Comparison of ENCODE assay signal across 20 cellular contexts in the genomic region with DNA sequence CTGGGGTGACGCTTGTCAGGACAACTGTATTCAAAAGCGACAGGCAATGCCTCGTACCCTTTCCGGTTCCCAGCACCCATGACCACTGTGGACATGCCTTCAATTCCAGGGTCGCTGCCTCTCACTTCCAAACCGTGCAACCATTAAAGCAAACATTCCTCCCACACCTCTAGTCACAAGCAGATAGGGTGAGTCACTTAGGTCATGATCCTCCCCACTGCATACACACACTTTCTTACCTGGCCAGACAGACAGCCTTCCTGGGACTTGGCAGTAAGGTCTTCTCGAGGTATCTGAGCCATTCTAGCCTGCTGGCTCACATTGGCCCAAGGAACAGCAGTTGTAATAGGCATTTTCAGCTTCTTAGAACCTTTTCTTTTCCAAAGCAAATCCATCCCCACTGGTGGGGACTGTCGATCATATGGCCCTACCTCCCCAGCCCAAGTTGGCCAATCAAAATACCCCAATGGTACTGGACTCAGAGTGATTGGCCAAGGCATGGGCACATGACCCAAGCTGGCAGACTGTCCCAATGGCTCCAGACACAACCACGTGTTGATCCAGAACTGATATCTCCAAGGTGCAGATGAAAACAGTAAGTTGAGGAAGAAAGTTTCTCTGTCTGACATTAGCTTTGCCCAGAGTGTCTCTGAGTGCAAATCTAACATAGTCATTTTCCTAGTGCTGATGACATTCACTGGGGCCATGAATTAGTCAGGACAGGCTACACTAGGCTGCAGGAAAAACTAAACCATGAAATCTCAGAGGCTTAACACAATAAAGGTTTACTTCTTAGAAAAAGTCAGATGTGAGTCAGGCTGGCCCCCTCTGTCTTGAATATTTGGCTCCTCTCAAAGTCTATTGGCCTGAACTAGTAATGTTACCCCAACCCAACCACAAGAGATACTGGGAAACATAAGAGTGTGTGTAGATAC.
DNase-seq lines count a peak whose midpoint lies in the region; ATAC-seq, FAIRE-seq and TF ChIP-seq lines count a peak whose summit lies in the region.
"Had no signal": no experiment of that assay in that cellular context is flagged by ENCODE, and none has a peak within 500 bp of the region (broad histone marks: within the 10 kb centered on the region; RNA-seq: fewer than 3 reads in every experiment).

No MANE protein-coding gene starts in this region.

- no peak overlapping the region for H4K5ac ChIP-seq in IMR-90 (ENCODE audit: low read depth, low read length)

- H3K9me3 ChIP-seq in IMR-90 (ENCODE audit: control insufficient read depth, insufficient read depth, low read length) (no peaks in the 10 kb centered on the region), K562 (replicated peaks; ENCODE audit: control insufficient read depth, insufficient read depth, low read depth, low read length) (peaks cover 7% of the 10 kb centered on the region)
- H3K9me3 ChIP-seq: adrenal gland, MG63, SK-N-SH had no signal

- H2BK120ac ChIP-seq in IMR-90 (ENCODE audit: low read depth, low read length), result no peak overlapping the region

- H3K27ac Mint-ChIP-seq in activated T-cell treated with anti-CD3 and anti-CD28 coated beads, Interleukin-2, amount 50 U/mL, for 24 hours, result peak overlapping the region; percentile 77
- H3K27ac Mint-ChIP-seq in HFFc6, result no peak overlapping the region
- H3K27ac Mint-ChIP-seq: T-helper 2 cell treated with Interferon-gamma antibody and Interleukin-4, amounts not matched to agents 5 μg/mL and 100 μg/mL, for 36 hours had no signal

- ATAC-seq in IMR-90 (ENCODE audit: low read depth) (no peak), K562 (peak; percentile 71), HG03280 (IDR thresholded peaks at IDR 0.05; ENCODE audit: unreplicated experiment) (no peak), GM21367 (IDR thresholded peaks at IDR 0.05; ENCODE audit: unreplicated experiment) (no peak)

- TF ChIP-seq CTCF in IMR-90 (conservative IDR thresholded peaks at IDR 0.05; ENCODE audit: low read depth, low read length), result no peak
- no peak for TF ChIP-seq CTCF in K562 (IDR thresholded peaks at IDR 0.05 in 2 of 3, conservative IDR thresholded peaks at IDR 0.05 in 1 of 3; ENCODE audit: insufficient read depth in 2 of 3, low read depth in 1 of 3, low read length in 3 of 3)
- no peak for TF ChIP-seq CTCF in HFFc6 (IDR thresholded peaks at IDR 0.05)

- H3K4me3 ChIP-seq in IMR-90 (ENCODE audit: insufficient read depth, low read depth, low read length) (no peak overlapping the region), K562 (no peak overlapping the region)
- H3K4me3 ChIP-seq: adrenal gland, coronary artery, MG63 had no signal

- H4K8ac ChIP-seq in IMR-90 (ENCODE audit: low read depth in 2 of 2, low read length in 2 of 2), result no peak overlapping the region

- in situ Hi-C loops in IMR-90 (cut with MboI; ENCODE audit: low sequenced_read_pairs), result no loop called here
- in situ Hi-C loops in K562 (cut with MboI), result no loop called here

- POLR2A ChIA-PET in IMR-90 (lab: Charles Lee; ENCODE audit: unreplicated experiment), result no interaction called here
- POLR2A ChIA-PET in K562 (lab: Yijun Ruan, JAX), result interaction anchor here (1.5 kb wide), 1 partner anchor 12 kb away, joined by 9 read pairs; no protein-coding TSS in a partner anchor

- intact Hi-C loops in IMR-90 (cut with micrococcal nuclease), result no loop called here
- intact Hi-C loops in K562 (cut with micrococcal nuclease), result loop anchor here (10.0 kb wide), 1 partner anchor 69 kb away; no protein-coding TSS in a partner anchor

- H3K27me3 ChIP-seq in IMR-90 (ENCODE audit: control insufficient read depth, insufficient read depth, low read length) (no peaks in the 10 kb centered on the region), K562 (ENCODE audit: control insufficient read depth in 2 of 2, insufficient read depth in 2 of 2, low read length in 2 of 2) (no peaks in the 10 kb centered on the region)
- H3K27me3 ChIP-seq: adrenal gland, brain microvascular endothelial cell, MG63 had no signal

- no peak overlapping the region for H3K4me2 ChIP-seq in IMR-90 (ENCODE audit: low read depth, low read length)
- H3K4me2 ChIP-seq in K562 (ENCODE audit: insufficient read depth, low read length), result peak overlapping the region; percentile 20; the same call in 1 of the 2 replicates
- H3K4me2 ChIP-seq: SK-N-SH had no signal

- H3K27me3 Mint-ChIP-seq in activated T-cell treated with anti-CD3 and anti-CD28 coated beads, Interleukin-2, amount 50 U/mL, for 24 hours, result peaks cover 15% of the 10 kb centered on the region
- peaks cover 4% of the 10 kb centered on the region for H3K27me3 Mint-ChIP-seq in HFFc6 (ENCODE audit: insufficient read depth)

- H3K79me2 ChIP-seq in K562 (ENCODE audit: control insufficient read depth, insufficient read depth, low read length), result no peaks in the 10 kb centered on the region

- H3K36me3 ChIP-seq in IMR-90 (ENCODE audit: control insufficient read depth, insufficient read depth, low read length) (no peaks in the 10 kb centered on the region), K562 (ENCODE audit: control insufficient read depth, insufficient read depth, low read length) (no peaks in the 10 kb centered on the region)
- H3K36me3 ChIP-seq: adrenal gland, brain microvascular endothelial cell, MG63 had no signal

- H3K56ac ChIP-seq in IMR-90 (ENCODE audit: extremely low read depth, insufficient read depth, low read length), result no peak overlapping the region

- no peak overlapping the region for H3K9ac ChIP-seq in IMR-90 (ENCODE audit: low read depth, low read length)
- H3K9ac ChIP-seq in K562 (ENCODE audit: insufficient read depth in 1 of 2, low read depth in 2 of 2, low read length in 2 of 2), result no peak overlapping the region
- H3K9ac ChIP-seq: SK-N-SH had no signal

- no peak overlapping the region for H2BK5ac ChIP-seq in IMR-90 (ENCODE audit: low read depth, low read length, poor library complexity, severe bottlenecking)

- H3K9me3 Mint-ChIP-seq in activated T-cell treated with anti-CD3 and anti-CD28 coated beads, Interleukin-2, amount 50 U/mL, for 24 hours, result no peaks in the 10 kb centered on the region
- peaks cover 5% of the 10 kb centered on the region; the same call in 1 of the 2 replicates for H3K9me3 Mint-ChIP-seq in HFFc6
- H3K9me3 Mint-ChIP-seq: T-helper 2 cell treated with Interferon-gamma antibody and Interleukin-4, amounts not matched to agents 5 μg/mL and 100 μg/mL, for 36 hours had no signal

- no peaks in the 10 kb centered on the region for H3K79me1 ChIP-seq in IMR-90 (ENCODE audit: low read depth in 1 of 2, low read length in 2 of 2)

- no peak overlapping the region for H4K91ac ChIP-seq in IMR-90 (ENCODE audit: insufficient read depth, low read depth, low read length)

- peaks cover 13% of the 10 kb centered on the region for H3K4me1 Mint-ChIP-seq in activated T-cell treated with anti-CD3 and anti-CD28 coated beads, Interleukin-2, amount 50 U/mL, for 24 hours (ENCODE audit: low read depth)
- no peaks in the 10 kb centered on the region for H3K4me1 Mint-ChIP-seq in HFFc6 (ENCODE audit: low read depth)

- no peak overlapping the region for H3K18ac ChIP-seq in IMR-90 (ENCODE audit: low read depth, low read length)

- no peak overlapping the region for H3K14ac ChIP-seq in IMR-90 (replicated peaks; ENCODE audit: low read depth, low read length)

- TF ChIP-seq RAD21 in IMR-90 (IDR thresholded peaks at IDR 0.05; ENCODE audit: low read length) (no peak), K562 (CRISPR knock-in tag; conservative IDR thresholded peaks at IDR 0.05 in 1 of 2, IDR thresholded peaks at IDR 0.05 in 1 of 2) (no peak)

- H2AK5ac ChIP-seq in IMR-90 (ENCODE audit: low read depth, low read length), result no peak overlapping the region

- no peaks in the 10 kb centered on the region for H4K20me1 ChIP-seq in IMR-90 (ENCODE audit: insufficient read depth, low read length)
- H4K20me1 ChIP-seq in K562 (replicated peaks; ENCODE audit: control insufficient read depth, insufficient read depth, low read length), result no peaks in the 10 kb centered on the region

- dilution Hi-C loops in IMR-90 (cut with HindIII; ENCODE audit: low sequenced_read_pairs, unreplicated experiment), result no loop called here

- H2AK9ac ChIP-seq in IMR-90 (replicated peaks; ENCODE audit: low read depth, low read length, poor library complexity), result no peak overlapping the region

- CTCF ChIA-PET in IMR-90 (lab: Yijun Ruan, JAX) (no interaction called here), K562 (lab: Yijun Ruan, JAX; ENCODE audit: low intra/inter-chr PET ratio) (no interaction called here)

- peak overlapping the region; percentile 14 for H2AFZ ChIP-seq in IMR-90 (replicated peaks; ENCODE audit: low read length, poor library complexity)
- H2AFZ ChIP-seq in K562 (ENCODE audit: low read depth, low read length), result peak overlapping the region; percentile 70

- H3K23ac ChIP-seq in IMR-90 (ENCODE audit: low read depth, low read length), result no peak overlapping the region

- BruUV-seq in IMR-90 (replicated peaks; lab: Mats Ljungman, UMichigan) (no TSS peak), K562 (replicated peaks; lab: Mats Ljungman, UMichigan) (no TSS peak)

- H3K4me1 ChIP-seq in IMR-90 (ENCODE audit: control insufficient read depth, insufficient read depth, low read length) (no peaks in the 10 kb centered on the region), K562 (replicated peaks in 1 of 2; ENCODE audit: control insufficient read depth in 2 of 2, insufficient read depth in 2 of 2, low read length in 2 of 2) (peaks cover 36% of the 10 kb centered on the region in 2 experiments)
- H3K4me1 ChIP-seq: adrenal gland had no signal

- H3K27ac ChIP-seq in IMR-90 (ENCODE audit: insufficient read depth, low read length), result no peak overlapping the region
- peak overlapping the region; percentile 16; the same call in 2 of the 3 replicates for H3K27ac ChIP-seq in K562 (ENCODE audit: extremely low read depth, low read depth, low read length)
- H3K27ac ChIP-seq: brain microvascular endothelial cell, coronary artery had no signal

- peak; percentile 57; the same call in 1 of the 2 replicates for TF ChIP-seq EP300 in K562 (IDR thresholded peaks at IDR 0.05; ENCODE audit: low read length)

- no peak overlapping the region for H2BK15ac ChIP-seq in IMR-90 (ENCODE audit: low read depth, low read length)

- no peak overlapping the region for H3K4me3 Mint-ChIP-seq in activated T-cell treated with anti-CD3 and anti-CD28 coated beads, Interleukin-2, amount 50 U/mL, for 24 hours
- H3K4me3 Mint-ChIP-seq in HFFc6, result no peak overlapping the region
- H3K4me3 Mint-ChIP-seq: T-helper 2 cell treated with Interferon-gamma antibody and Interleukin-4, amounts not matched to agents 5 μg/mL and 100 μg/mL, for 36 hours had no signal

- no peaks in the 10 kb centered on the region for H3K36me3 Mint-ChIP-seq in activated T-cell treated with anti-CD3 and anti-CD28 coated beads, Interleukin-2, amount 50 U/mL, for 24 hours (ENCODE audit: low read depth)
- no peaks in the 10 kb centered on the region for H3K36me3 Mint-ChIP-seq in HFFc6 (ENCODE audit: low read depth)

- no peak overlapping the region for H2BK20ac ChIP-seq in IMR-90 (ENCODE audit: low read depth, low read length)

- H3K4ac ChIP-seq in IMR-90 (ENCODE audit: low read depth, low read length), result no peak overlapping the region

- H3K9me1 ChIP-seq in IMR-90 (ENCODE audit: insufficient read depth, low read length), result no peaks in the 10 kb centered on the region
- no peaks in the 10 kb centered on the region for H3K9me1 ChIP-seq in K562 (ENCODE audit: control insufficient read depth, insufficient read depth, low read length)

- WGBS in IMR-90 (ENCODE audit: extremely low coverage in 2 of 2, insufficient read length in 1 of 2), 2 experiments, result 60% methylated on average over 6 of the region's 9 CpGs; no CpG with 5 or more reads in 1 of the 2 experiments
- WGBS in K562 (ENCODE audit: insufficient coverage, low coverage, missing lambda C conversion rate), result 24% methylated on average over 9 of the region's 9 CpGs

- TF ChIP-seq POLR2A in IMR-90 (IDR thresholded peaks at IDR 0.05; ENCODE audit: low read depth, low read length), result no peak
- TF ChIP-seq POLR2A in K562 (conservative IDR thresholded peaks at IDR 0.05), result no peak

- peak; percentile 94 for FAIRE-seq in K562 (lab: Jason Lieb, UNC)
- FAIRE-seq: small intestine had no signal

- DNase-seq in activated T-cell treated with anti-CD3 and anti-CD28 coated beads, Interleukin-2, amount 50 U/mL, for 24 hours, result no peak
- no peak for DNase-seq in activated T-cell treated with anti-CD3 and anti-CD28 coated beads, Interleukin-2, amount 50 U/mL, for 1 hour
- DNase-seq in IMR-90 (no peak), K562 (ENCODE audit: extremely low read depth in 1 of 4, low spot score in 3 of 4) (peak; percentile 66 to 83 (median 73)), HFFc6 (no peak)
- peak; percentile 26 for DNase-seq in stimulated activated CD8-positive, alpha-beta memory T cell treated with anti-CD3 and anti-CD28 coated beads, Interleukin-4, amount 100 ng/mL, for 48 hours
- DNase-seq: activated effector memory CD4-positive, alpha-beta T cell treated with anti-CD3 and anti-CD28 coated beads, Interleukin-2, amount 50 U/mL, for 16 hours; adrenal gland; brain microvascular endothelial cell; COR-L47; mesenchymal stem cell; MG63; NCI-H1436 treated with DMSO at 0.1 percent for 48 hours; NCI-H524 treated with DMSO at 0.1 percent for 48 hours; SK-N-SH; small intestine had no signal

Comparison
In these comparisons a context has a peak if more than half of its experiments do, and no peak if none do; other contexts are left out.
1. DNase-seq: peak in K562 (4 of 4) and stimulated activated CD8-positive, alpha-beta memory T cell treated with anti-CD3 and anti-CD28 coated beads, Interleukin-4, amount 100 ng/mL, for 48 hours (single experiment); none in activated T-cell treated with anti-CD3 and anti-CD28 coated beads, Interleukin-2, amount 50 U/mL, for 24 hours (single experiment), activated T-cell treated with anti-CD3 and anti-CD28 coated beads, Interleukin-2, amount 50 U/mL, for 1 hour (single experiment), IMR-90 (single experiment) and HFFc6 (single experiment).